Comparison of ENCODE assay signal across 36 cellular contexts in the genomic region with DNA sequence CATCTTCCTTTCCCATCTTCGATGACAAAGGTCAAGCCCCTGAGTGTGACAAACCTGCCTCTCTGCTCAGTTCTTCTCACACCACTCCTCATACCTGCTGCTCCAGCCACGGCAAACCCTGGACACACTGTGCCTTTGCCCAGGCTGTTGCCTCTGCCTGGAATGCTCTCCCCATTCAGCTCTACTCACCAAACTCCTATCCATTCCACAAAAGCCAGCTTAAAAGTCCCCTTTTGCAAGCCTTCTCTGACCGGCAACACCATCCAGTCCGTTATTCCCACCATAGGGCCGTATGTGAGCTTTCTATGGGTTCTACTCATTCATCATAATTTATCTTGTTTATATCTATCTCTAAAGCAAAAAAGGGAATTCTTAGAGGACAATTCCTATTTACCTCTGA. TPM values are rescaled to one million over a fixed set of nuclear protein-coding genes. Genes with fewer than 3 reads are reported as not detected.
"Had no signal": no experiment of that assay in that cellular context is flagged by ENCODE, and none has a peak within 500 bp of the region (broad histone marks: within the 10 kb centered on the region; RNA-seq: fewer than 3 reads in every experiment).

No MANE protein-coding gene starts in this region.

- ATAC-seq: activated CD4-positive, alpha-beta T cell treated with anti-CD3 and anti-CD28 coated beads for 36 hours; activated CD8-positive, alpha-beta memory T cell treated with anti-CD3 and anti-CD28 coated beads, Interleukin-2, amount 10 ng/mL, durations not matched to agents 7 days and 5 days; activated CD8-positive, alpha-beta T cell treated with anti-CD3 and anti-CD28 coated beads, Interleukin-2, amount 10 ng/mL, durations not matched to agents 7 days and 5 days; activated naive CD8-positive, alpha-beta T cell treated with anti-CD3 and anti-CD28 coated beads, Interleukin-2, amount 50 U/mL, for 24 hours had no signal

- H3K9me3 ChIP-seq: ascending aorta had no signal

- H3K27me3 ChIP-seq: ascending aorta had no signal

- H3K27ac Mint-ChIP-seq: activated B cell treated with CpG ODN at 0.5 μM for 24 hours; activated CD4-positive, alpha-beta memory T cell treated with anti-CD3 and anti-CD28 coated beads, Interleukin-2, amount 10 ng/mL, durations not matched to agents 7 days and 5 days; activated CD4-positive, alpha-beta T cell treated with anti-CD3 and anti-CD28 coated beads for 36 hours; activated CD4-positive, alpha-beta T cell treated with anti-CD3 and anti-CD28 coated beads, Interleukin-2, amount 10 ng/mL, durations not matched to agents 7 days and 5 days; activated CD8-positive, alpha-beta memory T cell treated with anti-CD3 and anti-CD28 coated beads, Interleukin-2, amount 10 ng/mL, durations not matched to agents 7 days and 5 days; activated CD8-positive, alpha-beta T cell treated with anti-CD3 and anti-CD28 coated beads, Interleukin-2, amount 10 ng/mL, durations not matched to agents 7 days and 5 days; activated naive CD4-positive, alpha-beta T cell treated with anti-CD3 and anti-CD28 coated beads, Interleukin-2, amount 10 ng/mL, durations not matched to agents 7 days and 5 days; activated naive CD4-positive, alpha-beta T cell treated with anti-CD3 and anti-CD28 coated beads, Interleukin-2, amount 50 U/mL, for 24 hours; activated naive CD8-positive, alpha-beta T cell; activated naive CD8-positive, alpha-beta T cell treated with anti-CD3 and anti-CD28 coated beads, Interleukin-2, amount 10 ng/mL, durations not matched to agents 7 days and 5 days; activated naive CD8-positive, alpha-beta T cell treated with anti-CD3 and anti-CD28 coated beads, Interleukin-2, amount 50 U/mL, for 24 hours; activated T-cell treated with anti-CD3 and anti-CD28 coated beads, Interleukin-2, amount 50 U/mL, for 24 hours; activated T-helper 2 cell treated with anti-CD3 and anti-CD28 coated beads, Interferon-gamma antibody, Interleukin-2, Interleukin-4, amounts not matched to agents 10 μg/mL and 5 μg/mL and 100 μg/mL, durations not matched to agents 14 hours and 24 hours and 36 hours; T-helper 1 cell treated with Interleukin-12 subunit alpha and Interleukin-12 subunit beta and Interleukin-4 antibody, amounts not matched to agents 30 μg/mL and 1 μg/mL, for 36 hours; T-helper 2 cell treated with Interferon-gamma antibody and Interleukin-4, amounts not matched to agents 5 μg/mL and 100 μg/mL, for 36 hours had no signal

- H3K27me3 Mint-ChIP-seq: activated B cell treated with CpG ODN at 0.5 μM for 24 hours; activated CD4-positive, alpha-beta memory T cell treated with anti-CD3 and anti-CD28 coated beads, Interleukin-2, amount 10 ng/mL, durations not matched to agents 7 days and 5 days; activated CD4-positive, alpha-beta T cell treated with anti-CD3 and anti-CD28 coated beads for 36 hours; activated CD4-positive, alpha-beta T cell treated with anti-CD3 and anti-CD28 coated beads, Interleukin-2, amount 10 ng/mL, durations not matched to agents 7 days and 5 days; activated naive CD4-positive, alpha-beta T cell treated with anti-CD3 and anti-CD28 coated beads, Interleukin-2, amount 10 ng/mL, durations not matched to agents 7 days and 5 days; activated naive CD8-positive, alpha-beta T cell treated with anti-CD3 and anti-CD28 coated beads, Interleukin-2, amount 10 ng/mL, durations not matched to agents 7 days and 5 days; central memory CD8-positive, alpha-beta T cell had no signal

- H3K36me3 Mint-ChIP-seq: activated CD8-positive, alpha-beta memory T cell treated with anti-CD3 and anti-CD28 coated beads, Interleukin-2, amount 10 ng/mL, durations not matched to agents 7 days and 5 days; activated naive CD4-positive, alpha-beta T cell treated with anti-CD3 and anti-CD28 coated beads, Interleukin-2, amount 10 ng/mL, durations not matched to agents 7 days and 5 days; activated naive CD4-positive, alpha-beta T cell treated with anti-CD3 and anti-CD28 coated beads, Interleukin-2, amount 50 U/mL, for 24 hours; activated naive CD8-positive, alpha-beta T cell; activated naive CD8-positive, alpha-beta T cell treated with anti-CD3 and anti-CD28 coated beads, Interleukin-2, amount 10 ng/mL, durations not matched to agents 7 days and 5 days; brain had no signal

- H3K4me1 Mint-ChIP-seq: activated B cell treated with CpG ODN at 0.5 μM for 24 hours; activated CD4-positive, alpha-beta memory T cell treated with anti-CD3 and anti-CD28 coated beads, Interleukin-2, amount 10 ng/mL, durations not matched to agents 7 days and 5 days; activated CD4-positive, alpha-beta T cell treated with anti-CD3 and anti-CD28 coated beads for 36 hours; activated CD4-positive, alpha-beta T cell treated with anti-CD3 and anti-CD28 coated beads, Interleukin-2, amount 10 ng/mL, durations not matched to agents 7 days and 5 days; activated CD8-positive, alpha-beta memory T cell treated with anti-CD3 and anti-CD28 coated beads, Interleukin-2, amount 10 ng/mL, durations not matched to agents 7 days and 5 days; activated naive CD4-positive, alpha-beta T cell treated with anti-CD3 and anti-CD28 coated beads, Interleukin-2, amount 10 ng/mL, durations not matched to agents 7 days and 5 days; activated naive CD4-positive, alpha-beta T cell treated with anti-CD3 and anti-CD28 coated beads, Interleukin-2, amount 50 U/mL, for 24 hours; activated naive CD8-positive, alpha-beta T cell treated with anti-CD3 and anti-CD28 coated beads, Interleukin-2, amount 10 ng/mL, durations not matched to agents 7 days and 5 days; activated naive CD8-positive, alpha-beta T cell treated with anti-CD3 and anti-CD28 coated beads, Interleukin-2, amount 50 U/mL, for 24 hours; central memory CD8-positive, alpha-beta T cell had no signal

- H3K4me1 ChIP-seq: ascending aorta had no signal

- DNase-seq: activated B cell treated with CpG ODN at 0.5 μM for 24 hours; activated CD4-positive, alpha-beta memory T cell treated with anti-CD3 and anti-CD28 coated beads, Interleukin-2, amount 10 ng/mL, durations not matched to agents 7 days and 5 days; activated CD4-positive, alpha-beta T cell treated with anti-CD3 and anti-CD28 coated beads for 1 hour; activated CD4-positive, alpha-beta T cell treated with anti-CD3 and anti-CD28 coated beads for 36 hours; activated CD4-positive, alpha-beta T cell treated with anti-CD3 and anti-CD28 coated beads for 48 hours; activated CD4-positive, alpha-beta T cell treated with anti-CD3 and anti-CD28 coated beads, Interleukin-2, amount 10 ng/mL, durations not matched to agents 7 days and 5 days; activated CD4-positive, alpha-beta T cell treated with anti-CD3 and anti-CD28 coated beads, Interleukin-2, amount 50 U/mL, for 48 hours; activated CD8-positive, alpha-beta memory T cell treated with anti-CD3 and anti-CD28 coated beads for 24 hours; activated CD8-positive, alpha-beta memory T cell treated with anti-CD3 and anti-CD28 coated beads, Interleukin-2, amount 10 ng/mL, durations not matched to agents 7 days and 5 days; activated CD8-positive, alpha-beta memory T cell treated with anti-CD3 and anti-CD28 coated beads, Interleukin-2, amount 50 U/mL, for 48 hours; activated CD8-positive, alpha-beta T cell treated with anti-CD3 and anti-CD28 coated beads, Interleukin-2, amount 10 ng/mL, durations not matched to agents 7 days and 5 days; activated effector memory CD4-positive, alpha-beta T cell treated with Interleukin-2 at 50 U/mL for 16 hours; activated gamma-delta T cell; activated naive CD4-positive, alpha-beta T cell treated with anti-CD3 and anti-CD28 coated beads, Interleukin-2, amount 10 ng/mL, durations not matched to agents 7 days and 5 days; activated naive CD4-positive, alpha-beta T cell treated with Interleukin-2 at 50 U/mL for 16 hours; activated naive CD8-positive, alpha-beta T cell treated with anti-CD3 and anti-CD28 coated beads, Interleukin-2, amount 10 ng/mL, durations not matched to agents 7 days and 5 days; activated naive CD8-positive, alpha-beta T cell treated with anti-CD3 and anti-CD28 coated beads, Interleukin-2, amount 50 U/mL, for 24 hours; activated T-cell treated with anti-CD3 and anti-CD28 coated beads, Interleukin-2, amount 50 U/mL, for 24 hours; activated T-cell treated with anti-CD3 and anti-CD28 coated beads, Interleukin-2, amount 50 U/mL, for 48 hours; amygdala; anterior cingulate cortex; caudate nucleus; cerebellar nuclear complex; T-helper 1 cell; T-helper 2 cell; T-helper 9 cell had no signal

- H3K36me3 ChIP-seq: ascending aorta, cardiac muscle cell had no signal

- H3K4me3 ChIP-seq: ascending aorta, cardiac muscle cell had no signal

- H3K9me3 Mint-ChIP-seq: activated B cell treated with CpG ODN at 0.5 μM for 24 hours; activated CD4-positive, alpha-beta memory T cell treated with anti-CD3 and anti-CD28 coated beads, Interleukin-2, amount 10 ng/mL, durations not matched to agents 7 days and 5 days; activated CD4-positive, alpha-beta T cell treated with anti-CD3 and anti-CD28 coated beads, Interleukin-2, amount 10 ng/mL, durations not matched to agents 7 days and 5 days; activated naive CD8-positive, alpha-beta T cell treated with anti-CD3 and anti-CD28 coated beads, Interleukin-2, amount 10 ng/mL, durations not matched to agents 7 days and 5 days; activated naive CD8-positive, alpha-beta T cell treated with anti-CD3 and anti-CD28 coated beads, Interleukin-2, amount 50 U/mL, for 24 hours; activated T-cell treated with anti-CD3 and anti-CD28 coated beads, Interleukin-2, amount 50 U/mL, for 24 hours; activated T-helper 2 cell treated with anti-CD3 and anti-CD28 coated beads, Interferon-gamma antibody, Interleukin-2, Interleukin-4, amounts not matched to agents 10 μg/mL and 5 μg/mL and 100 μg/mL, durations not matched to agents 14 hours and 24 hours and 36 hours; brain; T-helper 1 cell treated with Interleukin-12 subunit alpha and Interleukin-12 subunit beta and Interleukin-4 antibody, amounts not matched to agents 30 μg/mL and 1 μg/mL, for 36 hours; T-helper 2 cell treated with Interferon-gamma antibody and Interleukin-4, amounts not matched to agents 5 μg/mL and 100 μg/mL, for 36 hours had no signal

- H3K4me3 Mint-ChIP-seq: activated B cell treated with CpG ODN at 0.5 μM for 24 hours; activated CD4-positive, alpha-beta memory T cell treated with anti-CD3 and anti-CD28 coated beads, Interleukin-2, amount 10 ng/mL, durations not matched to agents 7 days and 5 days; activated CD4-positive, alpha-beta T cell treated with anti-CD3 and anti-CD28 coated beads for 36 hours; activated CD4-positive, alpha-beta T cell treated with anti-CD3 and anti-CD28 coated beads, Interleukin-2, amount 10 ng/mL, durations not matched to agents 7 days and 5 days; activated CD8-positive, alpha-beta memory T cell treated with anti-CD3 and anti-CD28 coated beads, Interleukin-2, amount 10 ng/mL, durations not matched to agents 7 days and 5 days; activated CD8-positive, alpha-beta T cell treated with anti-CD3 and anti-CD28 coated beads, Interleukin-2, amount 10 ng/mL, durations not matched to agents 7 days and 5 days; activated naive CD4-positive, alpha-beta T cell treated with anti-CD3 and anti-CD28 coated beads, Interleukin-2, amount 10 ng/mL, durations not matched to agents 7 days and 5 days; activated naive CD4-positive, alpha-beta T cell treated with anti-CD3 and anti-CD28 coated beads, Interleukin-2, amount 50 U/mL, for 24 hours; activated naive CD8-positive, alpha-beta T cell; activated naive CD8-positive, alpha-beta T cell treated with anti-CD3 and anti-CD28 coated beads, Interleukin-2, amount 10 ng/mL, durations not matched to agents 7 days and 5 days; activated naive CD8-positive, alpha-beta T cell treated with anti-CD3 and anti-CD28 coated beads, Interleukin-2, amount 50 U/mL, for 24 hours; activated T-cell treated with anti-CD3 and anti-CD28 coated beads, Interleukin-2, amount 50 U/mL, for 24 hours; brain; central memory CD8-positive, alpha-beta T cell; T-helper 1 cell treated with Interleukin-12 subunit alpha and Interleukin-12 subunit beta and Interleukin-4 antibody, amounts not matched to agents 30 μg/mL and 1 μg/mL, for 36 hours; T-helper 2 cell treated with Interferon-gamma antibody and Interleukin-4, amounts not matched to agents 5 μg/mL and 100 μg/mL, for 36 hours had no signal

- H3K27ac ChIP-seq: ascending aorta, cardiac muscle cell, VCaP had no signal

RNA-seq across cellular contexts. Expression of gene GFRA1, which starts 15.2 kb away (rescaled TPM):
- total RNA-seq: activated B cell treated with CpG ODN at 0.5 μM for 24 hours; activated CD4-positive, alpha-beta memory T cell treated with anti-CD3 and anti-CD28 coated beads, Interleukin-2, amount 10 ng/mL, durations not matched to agents 7 days and 5 days; activated CD4-positive, alpha-beta T cell treated with anti-CD3 and anti-CD28 coated beads, Interleukin-2, amount 10 ng/mL, durations not matched to agents 7 days and 5 days; activated CD8-positive, alpha-beta memory T cell treated with anti-CD3 and anti-CD28 coated beads, Interleukin-2, amount 10 ng/mL, durations not matched to agents 7 days and 5 days; activated CD8-positive, alpha-beta T cell treated with anti-CD3 and anti-CD28 coated beads, Interleukin-2, amount 10 ng/mL, durations not matched to agents 7 days and 5 days; activated naive CD8-positive, alpha-beta T cell treated with anti-CD3 and anti-CD28 coated beads, Interleukin-2, amount 10 ng/mL, durations not matched to agents 7 days and 5 days; activated T-helper 2 cell treated with anti-CD3 and anti-CD28 coated beads, Interferon-gamma antibody, Interleukin-2, Interleukin-4, amounts not matched to agents 10 μg/mL and 5 μg/mL and 100 μg/mL, durations not matched to agents 14 hours and 24 hours and 36 hours had no signal
